26 cellular contexts compared by ENCODE assay signal in genomic region chr10:125482637-125483036, GRCh38.
"Had no signal": no experiment of that assay in that cellular context is flagged by ENCODE, and none has a peak within 500 bp of the region (broad histone marks: within the 10 kb centered on the region; RNA-seq: fewer than 3 reads in every experiment).

No MANE protein-coding gene starts in this region.

- H3K4me1 Mint-ChIP-seq: activated T-helper 17 cell treated with anti-CD3 and anti-CD28 coated beads, Interleukin-2, amount 50 U/mL, for 72 hours; central memory CD8-positive, alpha-beta T cell; natural killer cell; T-helper 17 cell had no signal

- H3K36me3 Mint-ChIP-seq: activated naive CD4-positive, alpha-beta T cell treated with anti-CD3 and anti-CD28 coated beads, Interleukin-2, amount 50 U/mL, for 72 hours; natural killer cell had no signal

- H3K27me3 ChIP-seq: adrenal gland, colonic mucosa, esophagus muscularis mucosa, neutrophil, pancreas, right atrium auricular region, thyroid gland had no signal

- H3K9me3 ChIP-seq: adrenal gland, breast epithelium, colonic mucosa, esophagus muscularis mucosa, lower lobe of right lung, neutrophil, pancreas, psoas muscle, right atrium auricular region, thyroid gland had no signal

- H3K27ac ChIP-seq: adrenal gland, breast epithelium, colonic mucosa, dorsolateral prefrontal cortex, esophagus muscularis mucosa, lower lobe of right lung, neutrophil, pancreas, psoas muscle, right atrium auricular region, thyroid gland had no signal

- H3K4me1 ChIP-seq: breast epithelium, colonic mucosa, esophagus muscularis mucosa, lower lobe of right lung, pancreas, psoas muscle, right atrium auricular region, thyroid gland had no signal

- H3K4me3 ChIP-seq: adrenal gland, breast epithelium, colonic mucosa, esophagus muscularis mucosa, lower lobe of right lung, pancreas, psoas muscle, right atrium auricular region, thyroid gland had no signal

- ATAC-seq: activated CD4-positive, CD25-positive, alpha-beta regulatory T cell treated with anti-CD3 and anti-CD28 coated beads, Interleukin-2, amount 50 U/mL, for 24 hours; activated CD8-positive, alpha-beta T cell treated with anti-CD3 and anti-CD28 coated beads, Interleukin-2, amount 10 ng/mL, durations not matched to agents 7 days and 5 days; activated T-helper 17 cell treated with anti-CD3 and anti-CD28 coated beads, Interleukin-2, amount 50 U/mL, for 72 hours; effector memory CD8-positive, alpha-beta T cell; left lobe of liver; lower lobe of right lung; natural killer cell; pancreas; psoas muscle; T-helper 17 cell had no signal

- DNase-seq: activated CD4-positive, alpha-beta T cell treated with anti-CD3 and anti-CD28 coated beads, Interleukin-2, amount 50 U/mL, for 1 hour; activated CD8-positive, alpha-beta T cell treated with anti-CD3 and anti-CD28 coated beads, Interleukin-2, amount 10 ng/mL, durations not matched to agents 7 days and 5 days; adrenal gland; colonic mucosa; dorsolateral prefrontal cortex; effector memory CD8-positive, alpha-beta T cell; lower lobe of right lung; midbrain; natural killer cell; pancreas; psoas muscle; stimulated activated CD4-positive, alpha-beta T cell treated with anti-CD3 and anti-CD28 coated beads, Interleukin-4, amount 100 ng/mL, for 4 hours; substantia nigra; SW 1271; T-helper 17 cell; thyroid gland had no signal

- H3K9me3 Mint-ChIP-seq: activated naive CD4-positive, alpha-beta T cell treated with anti-CD3 and anti-CD28 coated beads, Interleukin-2, amount 50 U/mL, for 72 hours; activated T-helper 17 cell treated with anti-CD3 and anti-CD28 coated beads, Interleukin-2, amount 50 U/mL, for 72 hours; central memory CD8-positive, alpha-beta T cell; natural killer cell had no signal

- H3K27ac Mint-ChIP-seq: activated CD8-positive, alpha-beta T cell treated with anti-CD3 and anti-CD28 coated beads, Interleukin-2, amount 10 ng/mL, durations not matched to agents 7 days and 5 days; activated naive CD4-positive, alpha-beta T cell treated with anti-CD3 and anti-CD28 coated beads, Interleukin-2, amount 50 U/mL, for 72 hours; activated T-helper 17 cell treated with anti-CD3 and anti-CD28 coated beads, Interleukin-2, amount 50 U/mL, for 72 hours; effector memory CD8-positive, alpha-beta T cell; natural killer cell; stimulated activated naive CD8-positive, alpha-beta T cell treated with anti-CD3 and anti-CD28 coated beads, Interleukin-15, Interleukin-2, amounts not matched to agents 100 ng/mL and 50 ng/mL, for 24 hours; T-helper 17 cell had no signal

- H3K4me3 Mint-ChIP-seq: activated CD8-positive, alpha-beta T cell treated with anti-CD3 and anti-CD28 coated beads, Interleukin-2, amount 10 ng/mL, durations not matched to agents 7 days and 5 days; activated T-helper 17 cell treated with anti-CD3 and anti-CD28 coated beads, Interleukin-2, amount 50 U/mL, for 72 hours; central memory CD8-positive, alpha-beta T cell; effector memory CD8-positive, alpha-beta T cell; natural killer cell; stimulated activated naive CD8-positive, alpha-beta T cell treated with anti-CD3 and anti-CD28 coated beads, Interleukin-15, Interleukin-2, amounts not matched to agents 100 ng/mL and 50 ng/mL, for 24 hours; T-helper 17 cell had no signal

- H3K36me3 ChIP-seq: adrenal gland, breast epithelium, colonic mucosa, esophagus muscularis mucosa, lower lobe of right lung, neutrophil, pancreas, right atrium auricular region, thyroid gland had no signal
